Comparison of ENCODE assay signal across 8 cellular contexts in genomic region chr5:66828046-66828550, GRCh38.
A peak's percentile ranks its signal among the peaks of the same experiment; 100 is the strongest.
DNase-seq lines count a peak whose midpoint lies in the region; ATAC-seq and TF ChIP-seq lines count a peak whose summit lies in the region.

No MANE protein-coding gene starts in this region.

- no peak overlapping the region for H3K23ac ChIP-seq in neuronal stem cell (ENCODE audit: low read depth, low read length, poor library complexity)

- H3K4me1 Mint-ChIP-seq in IgD-negative memory B cell, result peaks cover 5 to 27% (median 17%) of the 10 kb centered on the region in 3 donors

- no peaks in the 10 kb centered on the region for H3K9me3 ChIP-seq in neuronal stem cell (replicated peaks in 1 of 2; ENCODE audit: control insufficient read depth in 2 of 2, insufficient read depth in 1 of 2, low read depth in 1 of 2, low read length in 2 of 2)

- no peaks in the 10 kb centered on the region for H3K79me1 ChIP-seq in neuronal stem cell (ENCODE audit: low read depth, low read length)

- no peaks in the 10 kb centered on the region for H3K36me3 Mint-ChIP-seq in IgD-negative memory B cell

- no CpG with 5 or more reads among the region's 5 CpGs for WGBS in neuronal stem cell (ENCODE audit: extremely low coverage in 2 of 2, insufficient read length in 2 of 2, insufficient replicate concordance in 1 of 2), 2 donors

- H3K4ac ChIP-seq in neuronal stem cell (ENCODE audit: low read length), result no peak overlapping the region

- H2BK15ac ChIP-seq in neuronal stem cell (ENCODE audit: low read length), result no peak overlapping the region

- no peak overlapping the region for H2BK12ac ChIP-seq in neuronal stem cell (ENCODE audit: low read length)

- H3K4me3 Mint-ChIP-seq in IgD-negative memory B cell, result peak overlapping the region; percentile 31 to 94 (median 77)

- peak; percentile 23 for ATAC-seq in GM18909 (IDR thresholded peaks at IDR 0.05; ENCODE audit: poor library complexity, unreplicated experiment)
- ATAC-seq in HG02610 (IDR thresholded peaks at IDR 0.05; ENCODE audit: unreplicated experiment), result no peak

- peak overlapping the region in 1 of 3 donors; percentile 11 for H3K27ac Mint-ChIP-seq in IgD-negative memory B cell

- H3K9me3 Mint-ChIP-seq in IgD-negative memory B cell, result peaks cover 0 to 1% (median 0%) of the 10 kb centered on the region in 3 donors

- no peak for TF ChIP-seq CTCF in epithelial cell of proximal tubule (conservative IDR thresholded peaks at IDR 0.05; ENCODE audit: low read depth, low read length)

- H4K91ac ChIP-seq in neuronal stem cell (ENCODE audit: low read depth, low read length, poor library complexity), result no peak overlapping the region

- no peak overlapping the region for H3K18ac ChIP-seq in neuronal stem cell (ENCODE audit: low read length)

- DNase-seq in epithelial cell of proximal tubule (ENCODE audit: low read depth) (no peak), neuronal stem cell (ENCODE audit: low spot score) (peak; percentile 4), HuH-7.5 (ENCODE audit: low spot score) (no peak), UCSD-AML1 (lab: John Stamatoyannopoulos, UW; ENCODE audit: unreplicated experiment) (no peak), nucleus accumbens (lab: John Stamatoyannopoulos, UW) (no peak)

- H3K4me3 ChIP-seq in epithelial cell of proximal tubule (ENCODE audit: low read depth, low read length), result peak overlapping the region; percentile 25
- peak overlapping the region; percentile 18 to 66 for H3K4me3 ChIP-seq in neuronal stem cell (ENCODE audit: low read length in 2 of 2)

- H3K27me3 Mint-ChIP-seq in IgD-negative memory B cell, result peaks cover 19% of the 10 kb centered on the region

- H2AFZ ChIP-seq in neuronal stem cell (ENCODE audit: low read length), result peak overlapping the region; percentile 62

- no peak overlapping the region for H3K14ac ChIP-seq in neuronal stem cell (ENCODE audit: low read length)

- H3K36me3 ChIP-seq in neuronal stem cell (replicated peaks in 1 of 2; ENCODE audit: control insufficient read depth in 2 of 2, insufficient read depth in 2 of 2, low read length in 2 of 2), result no peaks in the 10 kb centered on the region

- no peak overlapping the region for H3K9ac ChIP-seq in neuronal stem cell (ENCODE audit: low read depth, low read length, poor library complexity)

- no peak overlapping the region for H2BK120ac ChIP-seq in neuronal stem cell (ENCODE audit: low read depth, low read length)

- H3K27me3 ChIP-seq in neuronal stem cell (ENCODE audit: control insufficient read depth in 3 of 3, insufficient read depth in 3 of 3, low read depth in 1 of 3, low read length in 3 of 3), result no peaks in the 10 kb centered on the region

- peak overlapping the region; percentile 72 for H3K4me2 ChIP-seq in neuronal stem cell (ENCODE audit: insufficient read depth, low read length, poor library complexity, severe bottlenecking)

- no peak overlapping the region for H4K8ac ChIP-seq in neuronal stem cell (ENCODE audit: low read depth, low read length)

- H3K4me1 ChIP-seq in neuronal stem cell (ENCODE audit: control insufficient read depth in 2 of 2, insufficient read depth in 1 of 2, low read depth in 1 of 2, low read length in 2 of 2), result peaks cover 4 to 14% of the 10 kb centered on the region in 2 donors

- H2AK5ac ChIP-seq in neuronal stem cell (ENCODE audit: low read depth, low read length), result no peak overlapping the region

- H2BK5ac ChIP-seq in neuronal stem cell (ENCODE audit: low read length), result no peak overlapping the region

- no peak overlapping the region for H3K27ac ChIP-seq in neuronal stem cell (replicated peaks; ENCODE audit: low read length)
